In genomic region chr12:18165422-18165871, GRCh38 we compare ENCODE assay signal across 7 cellular contexts.
A peak's percentile ranks its signal among the peaks of the same experiment; 100 is the strongest.
DNase-seq lines count a peak whose midpoint lies in the region; ATAC-seq and TF ChIP-seq lines count a peak whose summit lies in the region.

No MANE protein-coding gene starts in this region.

- intact Hi-C loops in activated CD8-positive, alpha-beta T cell treated with anti-CD3 and anti-CD28 coated beads for 36 hours (cut with micrococcal nuclease) = no loop called here

- no peak overlapping the region for H3K4me3 Mint-ChIP-seq in activated CD8-positive, alpha-beta T cell treated with anti-CD3 and anti-CD28 coated beads for 36 hours
- H3K4me3 Mint-ChIP-seq in naive thymus-derived CD8-positive, alpha-beta T cell = peak overlapping the region in 5 of 10 donors; percentile 20 to 52 (median 27)

- peaks cover 5% of the 10 kb centered on the region for H3K9me3 Mint-ChIP-seq in activated CD8-positive, alpha-beta T cell treated with anti-CD3 and anti-CD28 coated beads for 36 hours
- peaks cover 0 to 6% (median 2%) of the 10 kb centered on the region in 9 donors for H3K9me3 Mint-ChIP-seq in naive thymus-derived CD8-positive, alpha-beta T cell

- peaks cover 8% of the 10 kb centered on the region for H3K4me1 Mint-ChIP-seq in activated CD8-positive, alpha-beta T cell treated with anti-CD3 and anti-CD28 coated beads for 36 hours (ENCODE audit: low read depth)
- H3K4me1 Mint-ChIP-seq in naive thymus-derived CD8-positive, alpha-beta T cell = peaks cover 0 to 7% (median 6%) of the 10 kb centered on the region in 4 donors

- peak; percentile 14 for DNase-seq in HPDE6-E6E7 (ENCODE audit: extremely low spot score)
- peak; percentile 7 for DNase-seq in activated CD8-positive, alpha-beta T cell treated with anti-CD3 and anti-CD28 coated beads for 36 hours
- DNase-seq in midbrain (lab: John Stamatoyannopoulos, UW) = peak; percentile 18
- no peak for DNase-seq in naive thymus-derived CD8-positive, alpha-beta T cell
- no peak for DNase-seq in amygdala (lab: John Stamatoyannopoulos, UW)

- POLR2A ChIA-PET in activated CD8-positive, alpha-beta T cell treated with anti-CD3 and anti-CD28 coated beads for 36 hours (lab: Charles Lee) = no interaction called here
- POLR2A ChIA-PET in naive thymus-derived CD8-positive, alpha-beta T cell (lab: Charles Lee) = no interaction called here

- peak overlapping the region; percentile 18 for H3K27ac Mint-ChIP-seq in activated CD8-positive, alpha-beta T cell treated with anti-CD3 and anti-CD28 coated beads for 36 hours
- H3K27ac Mint-ChIP-seq in naive thymus-derived CD8-positive, alpha-beta T cell = no peak overlapping the region

- no peak for TF ChIP-seq CTCF in activated CD8-positive, alpha-beta T cell treated with anti-CD3 and anti-CD28 coated beads for 36 hours (IDR thresholded peaks at IDR 0.05)

- ATAC-seq in GM18499 (IDR thresholded peaks at IDR 0.05; ENCODE audit: insufficient read depth, unreplicated experiment) = peak; percentile 96
- ATAC-seq in GM21526 (IDR thresholded peaks at IDR 0.05; ENCODE audit: low FRiP score, unreplicated experiment) = peak; percentile 98
- ATAC-seq in activated CD8-positive, alpha-beta T cell treated with anti-CD3 and anti-CD28 coated beads for 36 hours = peak; percentile 89
- ATAC-seq in naive thymus-derived CD8-positive, alpha-beta T cell = no peak

- CTCF ChIA-PET in activated CD8-positive, alpha-beta T cell treated with anti-CD3 and anti-CD28 coated beads for 36 hours (lab: Charles Lee) = no interaction called here

- H3K27me3 Mint-ChIP-seq in activated CD8-positive, alpha-beta T cell treated with anti-CD3 and anti-CD28 coated beads for 36 hours = no peaks in the 10 kb centered on the region
- no peaks in the 10 kb centered on the region for H3K27me3 Mint-ChIP-seq in naive thymus-derived CD8-positive, alpha-beta T cell

- no peaks in the 10 kb centered on the region for H3K36me3 Mint-ChIP-seq in activated CD8-positive, alpha-beta T cell treated with anti-CD3 and anti-CD28 coated beads for 36 hours (ENCODE audit: low read depth)
- H3K36me3 Mint-ChIP-seq in naive thymus-derived CD8-positive, alpha-beta T cell = no peaks in the 10 kb centered on the region

Comparison
In these comparisons a context has a peak if more than half of its experiments do, and no peak if none do; other contexts are left out.
1. ATAC-seq: peak in GM18499 (single experiment), GM21526 (single experiment) and activated CD8-positive, alpha-beta T cell treated with anti-CD3 and anti-CD28 coated beads for 36 hours (single experiment); none in naive thymus-derived CD8-positive, alpha-beta T cell (0 of 2).
2. DNase-seq: peak in HPDE6-E6E7 (single experiment), activated CD8-positive, alpha-beta T cell treated with anti-CD3 and anti-CD28 coated beads for 36 hours (single experiment) and midbrain (single experiment); none in naive thymus-derived CD8-positive, alpha-beta T cell (0 of 10) and amygdala (0 of 56).